Comparison of ENCODE assay signal across 9 cellular contexts in genomic region chr9:108444400-108445358, GRCh38.
DNase-seq lines count a peak whose midpoint lies in the region; ATAC-seq and TF ChIP-seq lines count a peak whose summit lies in the region.
"Had no signal": no experiment of that assay in that cellular context is flagged by ENCODE, and none has a peak within 500 bp of the region (broad histone marks: within the 10 kb centered on the region; RNA-seq: fewer than 3 reads in every experiment).

No MANE protein-coding gene starts in this region.

- no peaks in the 10 kb centered on the region for H3K36me3 ChIP-seq in rectal smooth muscle tissue (ENCODE audit: control insufficient read depth, insufficient read depth, low read length)

- TF ChIP-seq POLR2A in erythroblast (IDR thresholded peaks at IDR 0.05; ENCODE audit: low read length), result no peak

- DNase-seq in EL (peak; percentile 96), NCI-H510A (lab: John Stamatoyannopoulos, UW) (peak; percentile 79), epithelial cell of prostate (ENCODE audit: low read depth, low spot score) (peak; percentile 83), erythroblast (lab: John Stamatoyannopoulos, UW) (no peak), epidermal melanocyte (ENCODE audit: insufficient read length, low spot score) (no peak)

- H3K27ac ChIP-seq in epithelial cell of prostate (peak overlapping the region; percentile 80), rectal smooth muscle tissue (ENCODE audit: low read depth, low read length) (peak overlapping the region; percentile 10)
- H3K27ac ChIP-seq: HL-60 had no signal

- no peaks in the 10 kb centered on the region for H3K27me3 ChIP-seq in rectal smooth muscle tissue (ENCODE audit: control insufficient read depth, insufficient read depth, low read length)

- ATAC-seq in HG03135 (IDR thresholded peaks at IDR 0.05; ENCODE audit: unreplicated experiment) (no peak), HG03342 (IDR thresholded peaks at IDR 0.05; ENCODE audit: unreplicated experiment) (no peak)

- no peak overlapping the region for H3K9ac ChIP-seq in rectal smooth muscle tissue (ENCODE audit: low read length)

- peaks cover 10% of the 10 kb centered on the region for H3K4me1 ChIP-seq in rectal smooth muscle tissue (ENCODE audit: control insufficient read depth, insufficient read depth, low read length)

- no peak overlapping the region for H3K4me3 ChIP-seq in rectal smooth muscle tissue (ENCODE audit: low read length)

Comparison
In these comparisons a context has a peak if more than half of its experiments do, and no peak if none do; other contexts are left out.
1. DNase-seq: peak in EL (single experiment), NCI-H510A (single experiment) and epithelial cell of prostate (single experiment); none in erythroblast (0 of 2) and epidermal melanocyte (single experiment).